In genomic region chr10:79405221-79405994, GRCh38 we compare ENCODE assay signal across 12 cellular contexts. TPM values are rescaled to one million over a fixed set of nuclear protein-coding genes. Genes with fewer than 3 reads are reported as not detected.
DNase-seq lines count a peak whose midpoint lies in the region; ATAC-seq and TF ChIP-seq lines count a peak whose summit lies in the region.
"Had no signal": no experiment of that assay in that cellular context is flagged by ENCODE, and none has a peak within 500 bp of the region (broad histone marks: within the 10 kb centered on the region; RNA-seq: fewer than 3 reads in every experiment).

No MANE protein-coding gene starts in this region.

- H3K36me3 Mint-ChIP-seq in WTC11 = no peaks in the 10 kb centered on the region

- POLR2A ChIA-PET in WTC11 (lab: Charles Lee) = interaction anchor here (1.4 kb wide), 1 partner anchor 18 kb away, joined by 4 read pairs; no protein-coding TSS in a partner anchor

- no peak for TF ChIP-seq CTCF in WTC11 (IDR thresholded peaks at IDR 0.05)

- no peaks in the 10 kb centered on the region for H3K9me3 Mint-ChIP-seq in WTC11

- H3K27me3 Mint-ChIP-seq in WTC11 (ENCODE audit: low read depth) = peaks cover 6% of the 10 kb centered on the region; the same call in 1 of the 2 replicates

- ATAC-seq in WTC11 (no peak), HG02852 (IDR thresholded peaks at IDR 0.05; ENCODE audit: unreplicated experiment) (no peak)
- ATAC-seq: activated CD4-positive, CD25-positive, alpha-beta regulatory T cell treated with anti-CD3 and anti-CD28 coated beads, Interleukin-2, amount 50 U/mL, for 24 hours; GM12878 had no signal

- no peak overlapping the region for H3K4me3 ChIP-seq in skin epidermis
- H3K4me3 ChIP-seq: GM12878 had no signal

- H3K27ac ChIP-seq in skin epidermis = peak overlapping the region in 12 of 21 experiments; percentile 5 to 82 (median 44)

- no peak overlapping the region for H3K4me3 Mint-ChIP-seq in WTC11

- DNase-seq in H4 (ENCODE audit: low spot score) (peak; percentile 39), WTC11 (ENCODE audit: low spot score) (no peak), left kidney (ENCODE audit: low read depth, low spot score) (peak; percentile 80), NCI-H2107 (lab: John Stamatoyannopoulos, UW) (no peak), CD1c-positive myeloid dendritic cell (ENCODE audit: extremely low spot score) (no peak)
- DNase-seq in activated effector memory CD4-positive, alpha-beta T cell treated with Interleukin-2 at 50 U/mL for 16 hours = no peak
- DNase-seq: activated naive CD4-positive, alpha-beta T cell treated with anti-CD3 and anti-CD28 coated beads, Interleukin-2, amount 50 U/mL, for 16 hours; NCI-H187 treated with DMSO at 0.1 percent for 48 hours had no signal

- CTCF ChIA-PET in WTC11 (lab: Charles Lee) = interaction anchor here (0.9 to 4.0 kb wide), 8 partner anchors 18 to 82 kb away, joined by 3 to 15 read pairs (median 4); partner anchors contain the start of gene ZCCHC24

- no peak overlapping the region for H3K27ac Mint-ChIP-seq in WTC11

- peaks cover 36% of the 10 kb centered on the region for H3K4me1 Mint-ChIP-seq in WTC11

TF ChIP-seq in WTC11, 78 proteins besides CTCF, POLR2A, EP300 and RAD21:
- no peak for TF ChIP-seq TEAD4 (CRISPR knock-in tag; IDR thresholded peaks at IDR 0.05)
- TF ChIP-seq RELA (CRISPR knock-in tag; IDR thresholded peaks at IDR 0.05; ENCODE audit: borderline replicate concordance) = 0 out of 2 replicates have a peak, but pooled peaks have one; percentile 57

RNA-seq across cellular contexts. Expression of gene ZCCHC24, which starts 40.0 kb away (rescaled TPM):
- total RNA-seq in H4 (2014; rRNA removed; shearing (Covaris generic)) = 8.7 and 8.8 TPM in 2 replicates
- total RNA-seq in WTC11 (2021) = 6.0 to 7.7 TPM (median 6.2 TPM) in 3 replicates

RNA-seq across cellular contexts. Expression of gene PPIF, which starts 58.1 kb away (rescaled TPM):
- 45.2 and 52.3 TPM in 2 replicates for total RNA-seq in H4 (2014; rRNA removed; shearing (Covaris generic))
- 80.9 to 91.4 TPM (median 89.9 TPM) in 3 replicates for total RNA-seq in WTC11 (2021)

Comparison
In these comparisons a context has a peak if more than half of its experiments do, and no peak if none do; other contexts are left out.
1. DNase-seq: peak in H4 (single experiment) and left kidney (single experiment); none in WTC11 (single experiment), NCI-H2107 (single experiment), activated effector memory CD4-positive, alpha-beta T cell treated with Interleukin-2 at 50 U/mL for 16 hours (single experiment) and CD1c-positive myeloid dendritic cell (single experiment).